In the genomic region with DNA sequence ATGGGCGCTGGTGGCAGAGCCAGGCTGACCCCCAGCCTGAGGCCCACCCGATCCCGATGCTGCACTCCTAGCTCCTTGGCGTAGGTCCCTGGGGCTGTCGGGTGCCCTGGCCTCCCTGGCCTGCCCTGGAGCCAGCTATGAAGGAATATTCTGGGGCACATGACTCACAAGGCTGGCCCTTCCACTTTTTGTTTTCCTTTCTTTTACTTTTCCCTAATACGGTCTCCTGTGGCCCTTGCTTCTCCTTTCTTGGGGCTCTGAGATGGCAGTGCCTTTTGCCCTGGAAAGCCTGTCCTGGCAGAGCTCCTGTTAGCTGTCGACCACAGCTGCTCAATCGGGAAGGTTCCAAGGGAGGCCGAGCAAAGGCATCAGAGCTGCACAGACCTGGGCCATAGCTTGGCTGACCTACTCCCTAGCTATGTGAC, we compare ENCODE assay signal across 11 cellular contexts. TPM values are rescaled to one million over a fixed set of nuclear protein-coding genes. Genes with fewer than 3 reads are reported as not detected.
DNase-seq lines count a peak whose midpoint lies in the region; TF ChIP-seq lines count a peak whose summit lies in the region.
"Had no signal": no experiment of that assay in that cellular context is flagged by ENCODE, and none has a peak within 500 bp of the region (broad histone marks: within the 10 kb centered on the region; RNA-seq: fewer than 3 reads in every experiment).

No MANE protein-coding gene starts in this region.

- no peak for TF ChIP-seq CTCF in brain (conservative IDR thresholded peaks at IDR 0.05)

- H3K9me3 Mint-ChIP-seq in brain: no peaks in the 10 kb centered on the region
- H3K9me3 Mint-ChIP-seq: activated naive CD4-positive, alpha-beta T cell treated with anti-CD3 and anti-CD28 coated beads, Interleukin-2, amount 10 ng/mL, durations not matched to agents 7 days and 5 days had no signal

- DNase-seq in EH (ENCODE audit: low read depth): peak; percentile 83
- DNase-seq in hepatic stellate cell (ENCODE audit: low spot score): peak; percentile 79
- DNase-seq in effector CD8-positive, alpha-beta T cell (lab: John Stamatoyannopoulos, UW): no peak
- no peak for DNase-seq in DMS53 treated with DMSO at 0.1 percent for 48 hours (lab: John Stamatoyannopoulos, UW; ENCODE audit: unreplicated experiment)
- no peak for DNase-seq in HPDE6-E6E7 (ENCODE audit: extremely low spot score)
- DNase-seq in Kasumi-1 (lab: John Stamatoyannopoulos, UW): no peak
- DNase-seq: activated naive CD4-positive, alpha-beta T cell treated with anti-CD3 and anti-CD28 coated beads, Interleukin-2, amount 10 ng/mL, durations not matched to agents 7 days and 5 days; KG1; NCI-H82 had no signal

- peak overlapping the region in 1 of 5 experiments; percentile 28 for H3K4me3 Mint-ChIP-seq in brain
- H3K4me3 Mint-ChIP-seq: activated naive CD4-positive, alpha-beta T cell treated with anti-CD3 and anti-CD28 coated beads, Interleukin-2, amount 10 ng/mL, durations not matched to agents 7 days and 5 days had no signal

- H3K4me3 ChIP-seq in skin epidermis: no peak overlapping the region

- H3K4me1 Mint-ChIP-seq in brain: peaks cover 66% of the 10 kb centered on the region
- H3K4me1 Mint-ChIP-seq: activated naive CD4-positive, alpha-beta T cell treated with anti-CD3 and anti-CD28 coated beads, Interleukin-2, amount 10 ng/mL, durations not matched to agents 7 days and 5 days had no signal

- H3K27ac Mint-ChIP-seq in brain: peak overlapping the region in 4 of 5 experiments; percentile 73 to 91 (median 90)
- H3K27ac Mint-ChIP-seq: activated naive CD4-positive, alpha-beta T cell treated with anti-CD3 and anti-CD28 coated beads, Interleukin-2, amount 10 ng/mL, durations not matched to agents 7 days and 5 days had no signal

- H3K36me3 Mint-ChIP-seq in brain: no peaks in the 10 kb centered on the region
- H3K36me3 Mint-ChIP-seq: activated naive CD4-positive, alpha-beta T cell treated with anti-CD3 and anti-CD28 coated beads, Interleukin-2, amount 10 ng/mL, durations not matched to agents 7 days and 5 days had no signal

- H3K27ac ChIP-seq in skin epidermis: peak overlapping the region in 20 of 21 experiments; percentile 11 to 80 (median 60)

- H3K27me3 Mint-ChIP-seq in brain: no peaks in the 10 kb centered on the region

RNA-seq across cellular contexts. Expression of a gene that starts 22.1 kb away (rescaled TPM):
- polyA plus RNA-seq in brain (ENCODE audit: insufficient read depth, low read depth, low replicate concordance): 16.2 TPM

Comparison
In these comparisons a context has a peak if more than half of its experiments do, and no peak if none do; other contexts are left out.
1. DNase-seq: peak in EH (single experiment) and hepatic stellate cell (single experiment); none in effector CD8-positive, alpha-beta T cell (single experiment), DMS53 treated with DMSO at 0.1 percent for 48 hours (single experiment), HPDE6-E6E7 (single experiment) and Kasumi-1 (0 of 2).